Comparison of ENCODE assay signal across 19 cellular contexts in genomic region chr1:208524920-208525319, GRCh38.
"Had no signal": no experiment of that assay in that cellular context is flagged by ENCODE, and none has a peak within 500 bp of the region (broad histone marks: within the 10 kb centered on the region; RNA-seq: fewer than 3 reads in every experiment).

No MANE protein-coding gene starts in this region.

- DNase-seq: activated B cell treated with CpG ODN at 0.5 μM for 24 hours; activated CD4-positive, alpha-beta T cell treated with anti-CD3 and anti-CD28 coated beads for 48 hours; activated CD8-positive, alpha-beta memory T cell treated with anti-CD3 and anti-CD28 coated beads, Interleukin-2, amount 50 U/mL, for 4 hours; activated CD8-positive, alpha-beta T cell treated with anti-CD3 and anti-CD28 coated beads, Interleukin-2, amount 10 ng/mL, durations not matched to agents 7 days and 5 days; activated gamma-delta T cell; activated T-cell treated with anti-CD3 and anti-CD28 coated beads, Interleukin-2, amount 50 U/mL, for 72 hours; central memory CD4-positive, alpha-beta T cell; colonic mucosa; heart left ventricle; left colon; naive thymus-derived CD4-positive, alpha-beta T cell; stimulated activated CD4-positive, alpha-beta T cell treated with anti-CD3 and anti-CD28 coated beads, Interleukin-15, amount 100 ng/mL, for 24 hours; stimulated activated CD4-positive, alpha-beta T cell treated with anti-CD3 and anti-CD28 coated beads, Interleukin-4, amount 100 ng/mL, for 1 hour; stimulated activated naive CD4-positive, alpha-beta T cell; T-helper 2 cell had no signal

- H3K9ac ChIP-seq: parathyroid adenoma had no signal

- H3K27ac ChIP-seq: colonic mucosa, heart left ventricle, parathyroid adenoma, tibial nerve had no signal

- ATAC-seq: activated CD8-positive, alpha-beta T cell treated with anti-CD3 and anti-CD28 coated beads, Interleukin-2, amount 10 ng/mL, durations not matched to agents 7 days and 5 days; activated T-cell treated with anti-CD3 and anti-CD28 coated beads, Interleukin-2, amount 50 U/mL, for 72 hours; left colon; naive thymus-derived CD4-positive, alpha-beta T cell had no signal

- H3K4me3 Mint-ChIP-seq: activated B cell treated with CpG ODN at 0.5 μM for 24 hours; activated CD8-positive, alpha-beta T cell treated with anti-CD3 and anti-CD28 coated beads, Interleukin-2, amount 10 ng/mL, durations not matched to agents 7 days and 5 days; activated naive CD8-positive, alpha-beta T cell; activated T-cell treated with anti-CD3 and anti-CD28 coated beads, Interleukin-2, amount 50 U/mL, for 72 hours; brain; naive thymus-derived CD4-positive, alpha-beta T cell had no signal

- H3K27me3 Mint-ChIP-seq: activated B cell treated with CpG ODN at 0.5 μM for 24 hours, brain had no signal

- H3K4me3 ChIP-seq: colonic mucosa, heart left ventricle, tibial nerve had no signal

- H3K79me2 ChIP-seq: parathyroid adenoma had no signal

- H2AFZ ChIP-seq: parathyroid adenoma had no signal

- H3K27me3 ChIP-seq: colonic mucosa, tibial nerve had no signal

- H3K27ac Mint-ChIP-seq: activated B cell treated with CpG ODN at 0.5 μM for 24 hours; activated CD8-positive, alpha-beta T cell treated with anti-CD3 and anti-CD28 coated beads, Interleukin-2, amount 10 ng/mL, durations not matched to agents 7 days and 5 days; activated naive CD8-positive, alpha-beta T cell; activated T-cell treated with anti-CD3 and anti-CD28 coated beads, Interleukin-2, amount 50 U/mL, for 72 hours; naive thymus-derived CD4-positive, alpha-beta T cell had no signal

- H3K9me3 ChIP-seq: colonic mucosa, heart left ventricle, tibial nerve had no signal

- H3K36me3 Mint-ChIP-seq: activated naive CD8-positive, alpha-beta T cell; brain; naive thymus-derived CD4-positive, alpha-beta T cell had no signal

- H3K4me1 ChIP-seq: colonic mucosa, heart left ventricle, parathyroid adenoma had no signal

- H3K36me3 ChIP-seq: colonic mucosa, heart left ventricle, tibial nerve had no signal

- H3K4me1 Mint-ChIP-seq: activated B cell treated with CpG ODN at 0.5 μM for 24 hours; naive thymus-derived CD4-positive, alpha-beta T cell had no signal

- H3K9me3 Mint-ChIP-seq: activated B cell treated with CpG ODN at 0.5 μM for 24 hours; activated T-cell treated with anti-CD3 and anti-CD28 coated beads, Interleukin-2, amount 50 U/mL, for 72 hours had no signal
